ENCODE assay signal across 1 cellular context in genomic region chr1:32014937-32015363, GRCh38.
TF ChIP-seq lines count a peak whose summit lies in the region.

No MANE protein-coding gene starts in this region.

TF ChIP-seq in HepG2, 621 proteins besides CTCF, POLR2A, EP300 and RAD21:
- TF ChIP-seq, protein P1, sequence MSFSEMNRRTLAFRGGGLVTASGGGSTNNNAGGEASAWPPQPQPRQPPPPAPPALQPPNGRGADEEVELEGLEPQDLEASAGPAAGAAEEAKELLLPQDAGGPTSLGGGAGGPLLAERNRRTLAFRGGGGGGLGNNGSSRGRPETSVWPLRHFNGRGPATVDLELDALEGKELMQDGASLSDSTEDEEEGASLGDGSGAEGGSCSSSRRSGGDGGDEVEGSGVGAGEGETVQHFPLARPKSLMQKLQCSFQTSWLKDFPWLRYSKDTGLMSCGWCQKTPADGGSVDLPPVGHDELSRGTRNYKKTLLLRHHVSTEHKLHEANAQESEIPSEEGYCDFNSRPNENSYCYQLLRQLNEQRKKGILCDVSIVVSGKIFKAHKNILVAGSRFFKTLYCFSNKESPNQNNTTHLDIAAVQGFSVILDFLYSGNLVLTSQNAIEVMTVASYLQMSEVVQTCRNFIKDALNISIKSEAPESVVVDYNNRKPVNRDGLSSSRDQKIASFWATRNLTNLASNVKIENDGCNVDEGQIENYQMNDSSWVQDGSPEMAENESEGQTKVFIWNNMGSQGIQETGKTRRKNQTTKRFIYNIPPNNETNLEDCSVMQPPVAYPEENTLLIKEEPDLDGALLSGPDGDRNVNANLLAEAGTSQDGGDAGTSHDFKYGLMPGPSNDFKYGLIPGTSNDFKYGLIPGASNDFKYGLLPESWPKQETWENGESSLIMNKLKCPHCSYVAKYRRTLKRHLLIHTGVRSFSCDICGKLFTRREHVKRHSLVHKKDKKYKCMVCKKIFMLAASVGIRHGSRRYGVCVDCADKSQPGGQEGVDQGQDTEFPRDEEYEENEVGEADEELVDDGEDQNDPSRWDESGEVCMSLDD (CRISPR knock-in tag; IDR thresholded peaks at IDR 0.05; ENCODE audit: borderline replicate concordance) = no peak
- TF ChIP-seq FOXP1 (IDR thresholded peaks at IDR 0.05) = no peak
- TF ChIP-seq FOXP1 (CRISPR knock-in tag; IDR thresholded peaks at IDR 0.05) = 0 out of 2 replicates have a peak, but pooled peaks have one; percentile 2
- 0 out of 2 replicates have a peak, but pooled peaks have one; percentile 25 for TF ChIP-seq ZNF629 (CRISPR knock-in tag; conservative IDR thresholded peaks at IDR 0.05)
- 0 out of 2 replicates have a peak, but pooled peaks have one; percentile 5 for TF ChIP-seq ZNF547 (CRISPR knock-in tag; IDR thresholded peaks at IDR 0.05)
- TF ChIP-seq SIN3A (IDR thresholded peaks at IDR 0.05; ENCODE audit: borderline replicate concordance, low read depth, low read length) = 0 out of 2 replicates have a peak, but pooled peaks have one; percentile 48
- no peak for TF ChIP-seq MYNN (CRISPR knock-in tag; IDR thresholded peaks at IDR 0.05; ENCODE audit: low read depth)
- no peak for TF ChIP-seq NFIC (IDR thresholded peaks at IDR 0.05; ENCODE audit: low read length)
- TF ChIP-seq THAP7 (CRISPR knock-in tag; IDR thresholded peaks at IDR 0.05) = no peak
- 0 out of 2 replicates have a peak, but pooled peaks have one; percentile 39 for TF ChIP-seq ARNTL (CRISPR knock-in tag; IDR thresholded peaks at IDR 0.05)
